In the genomic region with DNA sequence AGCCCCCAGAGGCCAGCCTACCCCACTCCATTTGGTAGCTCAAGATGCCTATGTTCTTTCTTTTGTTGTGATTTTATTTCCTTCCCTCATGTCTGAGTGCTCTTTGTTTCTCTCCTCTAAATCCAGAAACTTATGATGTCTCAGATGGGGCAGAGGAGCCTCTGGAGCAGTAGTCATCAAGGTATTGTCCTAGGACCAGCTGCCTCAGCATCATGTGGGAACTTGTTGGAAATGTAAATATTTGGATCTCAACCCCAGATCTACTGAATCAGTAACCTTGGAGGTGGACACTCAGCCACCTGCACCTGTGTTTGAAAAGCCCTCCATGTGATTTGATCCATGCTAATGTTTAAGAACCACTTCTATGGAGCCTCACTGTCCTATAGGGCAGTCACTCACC, we compare ENCODE assay signal across 22 cellular contexts.
DNase-seq lines count a peak whose midpoint lies in the region; ATAC-seq lines count a peak whose summit lies in the region.
"Had no signal": no experiment of that assay in that cellular context is flagged by ENCODE, and none has a peak within 500 bp of the region (broad histone marks: within the 10 kb centered on the region; RNA-seq: fewer than 3 reads in every experiment).

No MANE protein-coding gene starts in this region.

- H3K36me3 ChIP-seq in trophoblast cell (ENCODE audit: control insufficient read depth in 1 of 2, insufficient read depth in 2 of 2, low read length in 2 of 2) = no peaks in the 10 kb centered on the region
- H3K36me3 ChIP-seq: BE2C, upper lobe of right lung had no signal

- no peaks in the 10 kb centered on the region for H3K9me3 ChIP-seq in trophoblast cell (ENCODE audit: insufficient read depth, low read depth, low read length)
- H3K9me3 ChIP-seq: BE2C, upper lobe of right lung had no signal

- no peak overlapping the region for H4K91ac ChIP-seq in trophoblast cell (ENCODE audit: low read depth, low read length)

- H2BK12ac ChIP-seq in trophoblast cell (ENCODE audit: low read length) = no peak overlapping the region

- peaks cover 18% of the 10 kb centered on the region for H3K79me1 ChIP-seq in trophoblast cell (ENCODE audit: low read length)

- H3K27ac ChIP-seq in trophoblast cell (ENCODE audit: low read depth, low read length) = no peak overlapping the region
- H3K27ac ChIP-seq: upper lobe of right lung had no signal

- H3K18ac ChIP-seq in trophoblast cell (ENCODE audit: low read length) = no peak overlapping the region

- H2BK120ac ChIP-seq in trophoblast cell (ENCODE audit: insufficient read depth, low read length, poor library complexity) = no peak overlapping the region

- no peak overlapping the region for H3K9ac ChIP-seq in trophoblast cell (ENCODE audit: low read length)

- peak; percentile 100 for DNase-seq in DMS53 (lab: John Stamatoyannopoulos, UW)
- DNase-seq in NCI-H146 treated with DMSO at 0.1 percent for 48 hours (lab: John Stamatoyannopoulos, UW; ENCODE audit: unreplicated experiment) = peak; percentile 98
- peak; percentile 76 for DNase-seq in NCI-H2196 (lab: John Stamatoyannopoulos, UW; ENCODE audit: unreplicated experiment)
- DNase-seq in SHP77 treated with DMSO at 0.1 percent for 48 hours (lab: John Stamatoyannopoulos, UW) = peak; percentile 95
- DNase-seq in NCI-H1048 (lab: John Stamatoyannopoulos, UW) = no peak
- no peak for DNase-seq in trophoblast cell
- DNase-seq: activated CD4-positive, alpha-beta memory T cell treated with anti-CD3 and anti-CD28 coated beads, Interleukin-2, amount 10 ng/mL, durations not matched to agents 7 days and 5 days; activated naive CD8-positive, alpha-beta T cell treated with anti-CD3 and anti-CD28 coated beads, Interleukin-2, amount 10 ng/mL, durations not matched to agents 7 days and 5 days; BE2C; dermis blood vessel endothelial cell; glutamatergic neuron; kidney; MM.1S; natural killer cell; NCI-H226; small intestine; stimulated activated CD4-positive, alpha-beta T cell treated with anti-CD3 and anti-CD28 coated beads, Interleukin-1b, Interleukin-23, amount 100 ng/mL, for 48 hours; upper lobe of right lung had no signal

- H2BK5ac ChIP-seq in trophoblast cell (ENCODE audit: low read depth, low read length, poor library complexity) = no peak overlapping the region

- ATAC-seq in HG03469 (IDR thresholded peaks at IDR 0.05; ENCODE audit: unreplicated experiment) (no peak), GM18511 (IDR thresholded peaks at IDR 0.05; ENCODE audit: unreplicated experiment) (no peak)
- ATAC-seq: K562, natural killer cell, Panc1, upper lobe of right lung had no signal

- no peaks in the 10 kb centered on the region for H3K27me3 ChIP-seq in trophoblast cell (ENCODE audit: insufficient read depth, low read length)
- H3K27me3 ChIP-seq: BE2C, upper lobe of right lung had no signal

- no peak overlapping the region for H3K4me2 ChIP-seq in trophoblast cell (ENCODE audit: low read length)

- H2AFZ ChIP-seq in trophoblast cell (ENCODE audit: insufficient read depth, low read length, poor library complexity) = no peak overlapping the region

- H3K23ac ChIP-seq in trophoblast cell (ENCODE audit: low read length) = no peak overlapping the region

- no peak overlapping the region for H3K14ac ChIP-seq in trophoblast cell (ENCODE audit: low read length)

- H3K4ac ChIP-seq in trophoblast cell (ENCODE audit: low read depth, low read length) = no peak overlapping the region

- no peak overlapping the region for H3K4me3 ChIP-seq in trophoblast cell (ENCODE audit: low read depth, low read length)
- H3K4me3 ChIP-seq: K562, upper lobe of right lung had no signal

- H2AK5ac ChIP-seq in trophoblast cell (ENCODE audit: low read length) = no peak overlapping the region

- no peaks in the 10 kb centered on the region for H3K79me2 ChIP-seq in trophoblast cell (ENCODE audit: control insufficient read depth, insufficient read depth, low read length, poor library complexity)

- no peak overlapping the region for H4K8ac ChIP-seq in trophoblast cell (ENCODE audit: low read depth, low read length)

- H4K12ac ChIP-seq in trophoblast cell (ENCODE audit: low read depth, low read length) = no peak overlapping the region

- H3K4me1 ChIP-seq in trophoblast cell (ENCODE audit: control insufficient read depth in 1 of 2, insufficient read depth in 2 of 2, low read length in 2 of 2) = peaks cover 2 to 8% of the 10 kb centered on the region in 2 experiments
- H3K4me1 ChIP-seq: BE2C, upper lobe of right lung had no signal

Comparison
In these comparisons a context has a peak if more than half of its experiments do, and no peak if none do; other contexts are left out.
1. DNase-seq: peak in DMS53 (single experiment), NCI-H146 treated with DMSO at 0.1 percent for 48 hours (single experiment), NCI-H2196 (single experiment) and SHP77 treated with DMSO at 0.1 percent for 48 hours (single experiment); none in NCI-H1048 (single experiment) and trophoblast cell (0 of 2).